Comparison of ENCODE assay signal across 27 cellular contexts in genomic region chr10:130393342-130393741, GRCh38.
"Had no signal": no experiment of that assay in that cellular context is flagged by ENCODE, and none has a peak within 500 bp of the region (broad histone marks: within the 10 kb centered on the region; RNA-seq: fewer than 3 reads in every experiment).

No MANE protein-coding gene starts in this region.

- ATAC-seq: left cardiac atrium; left lung; mucosa of descending colon; naive thymus-derived CD4-positive, alpha-beta T cell; natural killer cell treated with Interleukin-12 subunit alpha and Interleukin-12 subunit beta and Interleukin-15 and Interleukin-18, amount 100 ng/mL, for 72 hours; pancreas; right cardiac atrium; sciatic nerve; stimulated activated naive B cell treated with anti-CD40 and anti-IgM and Interleukin-4, amounts not matched to agents 10 μg/mL and 1 μg/mL and 100 μg/mL, for 72 hours; stimulated activated naive CD8-positive, alpha-beta T cell treated with anti-CD3 and anti-CD28 coated beads, Interleukin-15, Interleukin-2, amounts not matched to agents 100 U/mL and 50 U/mL, for 24 hours; upper lobe of right lung had no signal

- H3K9me3 ChIP-seq: pancreas, prostate gland had no signal

- H3K27ac ChIP-seq: hepatocyte, left lung, pancreas, prostate gland, skin epidermis, suprapubic skin, thoracic aorta, tibial artery, upper lobe of right lung had no signal

- H3K79me2 ChIP-seq: hepatocyte had no signal

- H2AFZ ChIP-seq: hepatocyte had no signal

- H3K27ac Mint-ChIP-seq: naive thymus-derived CD4-positive, alpha-beta T cell; natural killer cell treated with Interleukin-12 subunit alpha and Interleukin-12 subunit beta and Interleukin-15 and Interleukin-18, amount 100 ng/mL, for 72 hours; stimulated activated naive B cell treated with anti-CD40 and anti-IgM and Interleukin-4, amounts not matched to agents 10 μg/mL and 1 μg/mL and 100 μg/mL, for 72 hours had no signal

- H3K4me3 Mint-ChIP-seq: naive thymus-derived CD4-positive, alpha-beta T cell; natural killer cell treated with Interleukin-12 subunit alpha and Interleukin-12 subunit beta and Interleukin-15 and Interleukin-18, amount 100 ng/mL, for 72 hours; stimulated activated naive B cell treated with anti-CD40 and anti-IgM and Interleukin-4, amounts not matched to agents 10 μg/mL and 1 μg/mL and 100 μg/mL, for 72 hours had no signal

- H3K4me1 ChIP-seq: left lung, pancreas, prostate gland, suprapubic skin, upper lobe of right lung had no signal

- H3K4me2 ChIP-seq: hepatocyte had no signal

- H3K4me1 Mint-ChIP-seq: naive thymus-derived CD4-positive, alpha-beta T cell; stimulated activated naive B cell treated with anti-CD40 and anti-IgM and Interleukin-4, amounts not matched to agents 10 μg/mL and 1 μg/mL and 100 μg/mL, for 72 hours had no signal

- H3K27me3 ChIP-seq: hepatocyte, left lung, pancreas, suprapubic skin, tibial artery, upper lobe of right lung had no signal

- DNase-seq: kidney glomerular epithelial cell; left cardiac atrium; left lung; mesendoderm; midbrain; mucosa of descending colon; naive thymus-derived CD4-positive, alpha-beta T cell; pancreas; posterior cingulate gyrus; retina; right cardiac atrium; stimulated activated CD4-positive, alpha-beta T cell treated with anti-CD3 and anti-CD28 coated beads, Interleukin-12 subunit alpha, Interleukin-12 subunit beta, amount 100 ng/mL, for 4 hours; stimulated activated CD4-positive, alpha-beta T cell treated with anti-CD3 and anti-CD28 coated beads, Interleukin-15, amount 100 ng/mL, for 24 hours; stimulated activated CD4-positive, alpha-beta T cell treated with anti-CD3 and anti-CD28 coated beads, Interleukin-2, amount 100 ng/mL, for 24 hours; stimulated activated CD4-positive, alpha-beta T cell treated with anti-CD3 and anti-CD28 coated beads, Interleukin-4, amount 100 ng/mL, for 1 hour; stimulated activated naive B cell treated with anti-CD40 and anti-IgM and Interleukin-4, amounts not matched to agents 10 μg/mL and 1 μg/mL and 100 μg/mL, for 72 hours; stimulated activated naive CD8-positive, alpha-beta T cell treated with anti-CD3 and anti-CD28 coated beads, Interleukin-15, Interleukin-2, amounts not matched to agents 100 U/mL and 50 U/mL, for 24 hours; tibial artery; trophoblast cell; upper lobe of right lung had no signal
